ENCODE assay signal across 8 cellular contexts in the genomic region with DNA sequence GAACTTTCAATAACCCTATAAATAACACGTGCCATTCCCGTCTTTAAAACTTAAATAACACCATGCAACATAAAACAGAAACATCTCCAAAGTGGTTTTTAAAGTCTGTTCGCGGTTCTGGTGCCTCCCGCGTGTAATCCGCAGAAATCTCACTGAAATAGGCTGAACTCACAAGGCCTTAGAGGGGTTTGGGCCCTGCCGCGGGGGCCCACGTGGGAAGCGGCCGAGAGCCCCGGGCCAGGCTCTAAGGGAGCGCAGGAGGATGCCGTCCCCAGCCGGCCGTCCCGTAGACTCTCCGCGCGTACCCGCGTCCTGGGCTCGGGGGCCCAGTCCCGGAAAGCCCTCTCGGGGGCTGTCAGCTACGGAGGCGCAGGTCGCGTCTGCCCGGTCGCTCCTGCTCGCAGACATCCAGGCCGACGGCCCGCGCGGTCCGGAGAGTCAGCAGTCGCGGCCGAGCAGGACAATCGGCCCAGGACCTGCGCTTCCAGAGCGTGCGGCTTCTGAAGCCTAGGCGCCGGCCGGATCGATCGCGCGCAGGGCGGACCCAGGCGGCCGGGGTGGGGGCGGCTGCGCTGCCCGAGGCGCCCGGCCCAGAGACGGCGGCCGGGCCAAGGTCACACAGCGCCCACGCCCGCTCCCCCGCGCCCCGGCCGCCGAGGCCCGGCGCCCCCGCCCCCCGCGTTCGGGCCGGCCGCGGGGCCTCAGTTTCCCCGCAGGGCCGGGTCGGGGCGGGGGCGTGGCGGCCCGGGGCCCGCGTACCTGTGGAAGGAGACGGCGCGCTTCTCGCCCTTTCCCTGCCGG. TPM values are rescaled to one million over a fixed set of nuclear protein-coding genes. Genes with fewer than 3 reads are reported as not detected.
DNase-seq lines count a peak whose midpoint lies in the region; ATAC-seq, FAIRE-seq and TF ChIP-seq lines count a peak whose summit lies in the region.

No MANE protein-coding gene starts in this region.

- TF ChIP-seq CTCF in esophagus muscularis mucosa (IDR thresholded peaks at IDR 0.05) (no peak), nephron (IDR thresholded peaks at IDR 0.05; ENCODE audit: unreplicated experiment in 3 of 3) (no peak)

- CTCF ChIA-PET in activated CD8-positive, alpha-beta memory T cell treated with anti-CD3 and anti-CD28 coated beads, Interleukin-2, amount 10 ng/mL, durations not matched to agents 7 days and 5 days (lab: Charles Lee) = interaction anchor here (1.0 to 1.2 kb wide), 3 partner anchors 18 to 65 kb away, joined by 3 to 5 read pairs (median 5); a partner anchor contains a TSS

- H3K36me3 ChIP-seq in esophagus muscularis mucosa = peaks cover 22 to 37% (median 30%) of the 10 kb centered on the region in 4 donors

- no peaks in the 10 kb centered on the region for H3K27me3 Mint-ChIP-seq in activated CD8-positive, alpha-beta memory T cell treated with anti-CD3 and anti-CD28 coated beads, Interleukin-2, amount 10 ng/mL, durations not matched to agents 7 days and 5 days
- no peaks in the 10 kb centered on the region for H3K27me3 Mint-ChIP-seq in nephron (ENCODE audit: low read depth)

- H3K4me1 ChIP-seq in esophagus muscularis mucosa = peaks cover 40 to 68% (median 56%) of the 10 kb centered on the region in 4 donors

- H3K9me3 ChIP-seq in esophagus muscularis mucosa = no peaks in the 10 kb centered on the region

- H3K9me3 Mint-ChIP-seq in activated CD8-positive, alpha-beta memory T cell treated with anti-CD3 and anti-CD28 coated beads, Interleukin-2, amount 10 ng/mL, durations not matched to agents 7 days and 5 days (ENCODE audit: low read depth) = peaks cover 5% of the 10 kb centered on the region
- no peaks in the 10 kb centered on the region for H3K9me3 Mint-ChIP-seq in nephron

- H3K4me3 Mint-ChIP-seq in activated CD8-positive, alpha-beta memory T cell treated with anti-CD3 and anti-CD28 coated beads, Interleukin-2, amount 10 ng/mL, durations not matched to agents 7 days and 5 days = peak overlapping the region; percentile 75
- H3K4me3 Mint-ChIP-seq in nephron = peak overlapping the region; percentile 84 to 91 (median 90)

- peak overlapping the region; percentile 65 for H3K27ac Mint-ChIP-seq in activated CD8-positive, alpha-beta memory T cell treated with anti-CD3 and anti-CD28 coated beads, Interleukin-2, amount 10 ng/mL, durations not matched to agents 7 days and 5 days
- peak overlapping the region; percentile 87 to 92 (median 91) for H3K27ac Mint-ChIP-seq in nephron

- intact Hi-C loops in esophagus muscularis mucosa (cut with DNase I) = loop anchor here (5.0 kb wide), 1 partner anchor 46 kb away; no protein-coding TSS in a partner anchor

- H3K36me3 Mint-ChIP-seq in activated CD8-positive, alpha-beta memory T cell treated with anti-CD3 and anti-CD28 coated beads, Interleukin-2, amount 10 ng/mL, durations not matched to agents 7 days and 5 days = peaks cover 25% of the 10 kb centered on the region
- peaks cover 32% of the 10 kb centered on the region for H3K36me3 Mint-ChIP-seq in nephron (ENCODE audit: low read depth)

- no peak for TF ChIP-seq EP300 in esophagus muscularis mucosa (IDR thresholded peaks at IDR 0.05)

- 2% methylated on average over 13 of the region's 95 CpGs for WGBS in esophagus muscularis mucosa

- H3K27me3 ChIP-seq in esophagus muscularis mucosa = no peaks in the 10 kb centered on the region

- peak; percentile 59 for DNase-seq in GM12891 (ENCODE audit: insufficient read length, low spot score)
- DNase-seq in KBM-7 = peak; percentile 56
- DNase-seq in activated CD8-positive, alpha-beta memory T cell treated with anti-CD3 and anti-CD28 coated beads, Interleukin-2, amount 10 ng/mL, durations not matched to agents 7 days and 5 days = peak; percentile 65
- DNase-seq in esophagus muscularis mucosa (ENCODE audit: extremely low spot score) = no peak
- peak; percentile 49 for DNase-seq in urothelium cell line (ENCODE audit: low spot score)
- DNase-seq in COR-L47 (lab: John Stamatoyannopoulos, UW) = no peak

- peak; percentile 29 for ATAC-seq in GM21786 (IDR thresholded peaks at IDR 0.05; ENCODE audit: unreplicated experiment)
- ATAC-seq in activated CD8-positive, alpha-beta memory T cell treated with anti-CD3 and anti-CD28 coated beads, Interleukin-2, amount 10 ng/mL, durations not matched to agents 7 days and 5 days = peak; percentile 54

- peak overlapping the region; percentile 96 to 99 (median 98) for H3K27ac ChIP-seq in esophagus muscularis mucosa (replicated peaks in 1 of 4)

- TF ChIP-seq POLR2A in GM12891 (IDR thresholded peaks at IDR 0.05; ENCODE audit: low read depth, low read length) = no peak
- TF ChIP-seq POLR2A in esophagus muscularis mucosa (IDR thresholded peaks at IDR 0.05; ENCODE audit: low read depth) = no peak

- peak overlapping the region; percentile 89 to 99 (median 94) for H3K4me3 ChIP-seq in esophagus muscularis mucosa

- in situ Hi-C loops in KBM-7 (cut with MboI; ENCODE audit: low pct_unique_long_range_greater_than_20kb, low sequenced_read_pairs) = no loop called here

- peaks cover 45% of the 10 kb centered on the region for H3K4me1 Mint-ChIP-seq in activated CD8-positive, alpha-beta memory T cell treated with anti-CD3 and anti-CD28 coated beads, Interleukin-2, amount 10 ng/mL, durations not matched to agents 7 days and 5 days
- peaks cover 45% of the 10 kb centered on the region for H3K4me1 Mint-ChIP-seq in nephron

- FAIRE-seq in GM12891 (lab: Jason Lieb, UNC) (peak; percentile 52), urothelium cell line (lab: Jason Lieb, UNC) (no peak)

TF ChIP-seq in GM12891, 5 proteins besides CTCF, POLR2A, EP300 and RAD21:
- TF ChIP-seq PAX5 (IDR thresholded peaks at IDR 0.05; ENCODE audit: insufficient read depth, low read length, severe bottlenecking) (no peak), TAF1 (IDR thresholded peaks at IDR 0.05; ENCODE audit: low read depth, low read length) (no peak), POU2F2 (IDR thresholded peaks at IDR 0.05; ENCODE audit: low read depth, low read length) (no peak), POLR2AphosphoS5 (IDR thresholded peaks at IDR 0.05; ENCODE audit: low read depth, low read length) (no peak), SPI1 (IDR thresholded peaks at IDR 0.05; ENCODE audit: low read depth, low read length) (no peak)

RNA-seq across cellular contexts. Expression of a gene that starts 0.6 kb away (rescaled TPM):
- 38.5 TPM for polyA plus RNA-seq in GM12891 (2012; ENCODE audit: low read depth, missing spikeins)
- 10 to 100 TPM; 38.1 to 39.3 TPM for total RNA-seq in activated CD8-positive, alpha-beta memory T cell treated with anti-CD3 and anti-CD28 coated beads, Interleukin-2, amount 10 ng/mL, durations not matched to agents 7 days and 5 days
- total RNA-seq in esophagus muscularis mucosa = 10 to 100 TPM; 37.0 to 69.8 (median 49.6) TPM

RNA-seq across cellular contexts. Expression of a gene that starts 1.1 kb away (rescaled TPM):
- polyA plus RNA-seq in GM12891 (2012; ENCODE audit: low read depth, missing spikeins) = 44.9 TPM
- 10 to 100 TPM; 91.4 to 95.3 TPM for total RNA-seq in activated CD8-positive, alpha-beta memory T cell treated with anti-CD3 and anti-CD28 coated beads, Interleukin-2, amount 10 ng/mL, durations not matched to agents 7 days and 5 days
- 10 to 100 TPM; 39.1 to 76.0 (median 55.3) TPM for total RNA-seq in esophagus muscularis mucosa

RNA-seq across cellular contexts. Expression of a gene that starts 50.2 kb away (rescaled TPM):
- polyA plus RNA-seq in GM12891 (2012; ENCODE audit: low read depth, missing spikeins) = 40.4 TPM
- total RNA-seq in activated CD8-positive, alpha-beta memory T cell treated with anti-CD3 and anti-CD28 coated beads, Interleukin-2, amount 10 ng/mL, durations not matched to agents 7 days and 5 days = 10 to 100 TPM; 79.9 to 95.5 TPM
- total RNA-seq in esophagus muscularis mucosa = 10 to 100 TPM in 2 of 4 donors, 1 to 10 TPM in 2; 6.8 to 14.5 (median 10.6) TPM

Comparison
In these comparisons a context has a peak if more than half of its experiments do, and no peak if none do; other contexts are left out.
1. DNase-seq: peak in GM12891 (single experiment), KBM-7 (single experiment), activated CD8-positive, alpha-beta memory T cell treated with anti-CD3 and anti-CD28 coated beads, Interleukin-2, amount 10 ng/mL, durations not matched to agents 7 days and 5 days (single experiment) and urothelium cell line (single experiment); none in esophagus muscularis mucosa (single experiment) and COR-L47 (single experiment).
2. RNA of a gene that starts 50.2 kb away (total RNA-seq): 79.9 to 95.5 TPM in activated CD8-positive, alpha-beta memory T cell treated with anti-CD3 and anti-CD28 coated beads, Interleukin-2, amount 10 ng/mL, durations not matched to agents 7 days and 5 days; 6.8 to 14.5 TPM in esophagus muscularis mucosa; every median in the first group is over 4 times any median in the second.